27 cellular contexts compared by ENCODE assay signal in the genomic region with DNA sequence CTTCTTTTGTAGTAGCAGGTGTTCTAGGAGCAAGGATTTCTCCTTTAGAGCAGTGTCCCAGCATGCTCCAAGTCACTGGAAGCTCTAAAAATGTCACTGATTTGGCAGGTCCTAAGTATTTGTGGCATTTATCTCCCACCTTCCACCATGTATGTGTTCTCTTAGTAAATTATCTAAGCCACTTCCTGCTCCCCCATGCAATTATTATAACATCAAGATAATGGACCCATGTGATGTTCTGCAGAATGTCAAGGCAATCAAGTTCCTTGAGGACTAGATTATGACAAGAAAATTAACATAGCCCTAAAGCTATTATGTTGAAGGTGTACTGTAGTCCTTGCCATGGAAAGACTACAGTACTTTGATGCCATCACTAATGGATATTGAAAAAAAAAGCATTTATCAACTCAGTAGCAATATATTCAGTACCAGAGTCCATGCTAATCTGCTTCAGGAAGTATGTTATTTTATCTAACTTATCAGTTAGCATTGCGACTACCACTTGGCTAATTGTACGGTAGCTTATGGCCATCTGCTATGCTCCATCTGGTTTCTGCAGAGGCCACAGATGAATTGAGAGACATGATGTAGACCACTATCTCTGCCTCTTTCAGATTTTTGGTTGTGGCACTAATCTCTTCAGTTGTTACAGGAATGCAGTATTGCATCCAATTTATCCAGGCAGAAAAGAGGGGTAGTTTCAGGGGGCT. TPM values are rescaled to one million over a fixed set of nuclear protein-coding genes. Genes with fewer than 3 reads are reported as not detected.
"Had no signal": no experiment of that assay in that cellular context is flagged by ENCODE, and none has a peak within 500 bp of the region (broad histone marks: within the 10 kb centered on the region; RNA-seq: fewer than 3 reads in every experiment).

No MANE protein-coding gene starts in this region.

- H3K27ac ChIP-seq: SJSA1, VCaP had no signal

- DNase-seq: activated B cell treated with CpG ODN at 0.5 μM for 24 hours; activated CD4-positive, alpha-beta memory T cell treated with anti-CD3 and anti-CD28 coated beads for 36 hours; activated CD4-positive, alpha-beta T cell treated with anti-CD3 and anti-CD28 coated beads for 4 hours; activated CD4-positive, alpha-beta T cell treated with anti-CD3 and anti-CD28 coated beads, Interleukin-2, amount 50 U/mL, for 1 hour; activated CD4-positive, CD25-positive, alpha-beta regulatory T cell treated with anti-CD3 and anti-CD28 coated beads, Interleukin-2, amount 50 U/mL, for 72 hours; activated CD8-positive, alpha-beta memory T cell treated with anti-CD3 and anti-CD28 coated beads, Interleukin-2, amount 50 U/mL, for 4 hours; activated naive CD4-positive, alpha-beta T cell treated with anti-CD3 and anti-CD28 coated beads, Interleukin-2, amount 10 ng/mL, durations not matched to agents 7 days and 5 days; activated naive CD8-positive, alpha-beta T cell treated with anti-CD3 and anti-CD28 coated beads, Interleukin-2, amount 50 U/mL, for 24 hours; activated T-cell treated with anti-CD3 and anti-CD28 coated beads for 4 hours; activated T-cell treated with anti-CD3 and anti-CD28 coated beads, Interleukin-2, amount 50 U/mL, for 4 hours; anterior cingulate cortex; NCI-H1105; NCI-H1417 treated with DMSO at 0.1 percent for 48 hours; NCI-H2029; NCI-H345; NCI-H526 treated with DMSO at 0.1 percent for 48 hours; NCI-H774; SHP77 treated with DMSO at 0.1 percent for 48 hours; SW 1271; T-helper 1 cell; T-helper 2 cell; T-helper 9 cell had no signal

- H3K4me3 ChIP-seq: K562, SJSA1 had no signal

- H3K9me3 ChIP-seq: SJSA1 had no signal

- H3K27me3 ChIP-seq: SJSA1 had no signal

- ATAC-seq: activated naive CD8-positive, alpha-beta T cell treated with anti-CD3 and anti-CD28 coated beads, Interleukin-2, amount 50 U/mL, for 24 hours; activated T-cell treated with anti-CD3 and anti-CD28 coated beads, Interleukin-2, amount 50 U/mL, for 4 hours; K562; Panc1 had no signal

- H3K36me3 ChIP-seq: SJSA1 had no signal

RNA-seq across cellular contexts. Expression of a gene that starts 56.7 kb away (rescaled TPM):
- total RNA-seq: activated B cell treated with CpG ODN at 0.5 μM for 24 hours; activated CD4-positive, alpha-beta memory T cell treated with anti-CD3 and anti-CD28 coated beads for 36 hours; activated T-cell treated with anti-CD3 and anti-CD28 coated beads, Interleukin-2, amount 50 U/mL, for 4 hours; activated T-helper 1 cell treated with anti-CD3 and anti-CD28 coated beads, Interleukin-12 subunit alpha, Interleukin-12 subunit beta, Interleukin-2, Interleukin-4 antibody, amounts not matched to agents 30 ng/mL and 10 ng/mL and 1 ng/mL, durations not matched to agents 14 hours and 24 hours and 36 hours had no signal
- polyA plus RNA-seq: K562 had no signal
